Comparison of ENCODE assay signal across 29 cellular contexts in the genomic region with DNA sequence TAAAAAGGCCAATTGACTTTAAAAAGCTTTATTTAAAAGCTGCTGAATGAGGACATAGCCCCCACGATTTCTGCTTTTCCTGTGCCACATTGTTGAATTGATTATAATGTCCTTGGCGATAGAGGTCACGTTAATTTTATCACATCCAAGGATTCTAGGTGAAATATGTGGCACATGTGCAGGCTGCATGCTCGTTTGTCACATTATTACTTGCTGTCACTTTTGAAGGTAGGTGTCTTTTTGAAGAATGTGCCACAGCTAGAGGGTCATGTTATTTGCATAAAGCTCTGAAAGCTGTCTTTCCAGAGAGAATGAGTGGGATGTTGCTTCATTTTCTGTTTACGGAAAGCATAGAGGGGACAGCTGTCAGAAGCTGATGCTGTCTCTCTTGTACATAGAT.
"Had no signal": no experiment of that assay in that cellular context is flagged by ENCODE, and none has a peak within 500 bp of the region (broad histone marks: within the 10 kb centered on the region; RNA-seq: fewer than 3 reads in every experiment).

No MANE protein-coding gene starts in this region.

- H3K27me3 Mint-ChIP-seq: naive B cell; stimulated activated naive B cell treated with anti-CD40 and anti-IgM and Interleukin-4, amounts not matched to agents 10 μg/mL and 1 μg/mL and 100 μg/mL, for 72 hours; stimulated activated naive CD8-positive, alpha-beta T cell treated with anti-CD3 and anti-CD28 coated beads, Interleukin-15, Interleukin-2, amounts not matched to agents 100 ng/mL and 50 ng/mL, for 24 hours had no signal

- H3K4me3 ChIP-seq: left lung, lower lobe of right lung, pancreas, prostate gland, right lobe of liver, smooth muscle cell, suprapubic skin, thoracic aorta, tibial artery, upper lobe of right lung had no signal

- H3K27me3 ChIP-seq: left lung, pancreas, right lobe of liver, suprapubic skin, tibial artery, upper lobe of right lung had no signal

- H3K4me1 Mint-ChIP-seq: immature natural killer cell; mesothelial cell of epicardium; naive B cell; natural killer cell; nephron progenitor cell; stimulated activated naive B cell treated with anti-CD40 and anti-IgM and Interleukin-4, amounts not matched to agents 10 μg/mL and 1 μg/mL and 100 μg/mL, for 72 hours had no signal

- DNase-seq: hypothalamus; immature natural killer cell; kidney; left colon; left lung; lower lobe of right lung; mammary epithelial cell; mesendoderm; naive B cell; natural killer cell; nephron progenitor cell; nucleus accumbens; pancreas; posterior cingulate gyrus; right lobe of liver; stimulated activated CD4-positive, alpha-beta T cell treated with anti-CD3 and anti-CD28 coated beads, Interleukin-12 subunit alpha, Interleukin-12 subunit beta, amount 100 ng/mL, for 4 hours; stimulated activated CD4-positive, alpha-beta T cell treated with anti-CD3 and anti-CD28 coated beads, Interleukin-15, amount 100 ng/mL, for 24 hours; stimulated activated CD4-positive, alpha-beta T cell treated with anti-CD3 and anti-CD28 coated beads, Interleukin-2, amount 100 ng/mL, for 24 hours; stimulated activated CD4-positive, alpha-beta T cell treated with anti-CD3 and anti-CD28 coated beads, Interleukin-4, amount 100 ng/mL, for 1 hour; stimulated activated naive B cell treated with anti-CD40 and anti-IgM and Interleukin-4, amounts not matched to agents 10 μg/mL and 1 μg/mL and 100 μg/mL, for 72 hours; tibial artery; trophoblast cell; upper lobe of right lung had no signal

- H3K9me3 Mint-ChIP-seq: nephron progenitor cell had no signal

- H3K36me3 ChIP-seq: left lung, lower lobe of right lung, pancreas, prostate gland, right lobe of liver, suprapubic skin, thoracic aorta, tibial artery, upper lobe of right lung had no signal

- ATAC-seq: left colon; left lung; lower lobe of right lung; natural killer cell; pancreas; right lobe of liver; stimulated activated naive B cell treated with anti-CD40 and anti-IgM and Interleukin-4, amounts not matched to agents 10 μg/mL and 1 μg/mL and 100 μg/mL, for 72 hours; upper lobe of right lung had no signal

- H3K4me3 Mint-ChIP-seq: immature natural killer cell; mesothelial cell of epicardium; naive B cell; natural killer cell; nephron progenitor cell; stimulated activated naive B cell treated with anti-CD40 and anti-IgM and Interleukin-4, amounts not matched to agents 10 μg/mL and 1 μg/mL and 100 μg/mL, for 72 hours; stimulated activated naive CD8-positive, alpha-beta T cell treated with anti-CD3 and anti-CD28 coated beads, Interleukin-15, Interleukin-2, amounts not matched to agents 100 ng/mL and 50 ng/mL, for 24 hours had no signal

- H3K36me3 Mint-ChIP-seq: mesothelial cell of epicardium; naive B cell; stimulated activated naive B cell treated with anti-CD40 and anti-IgM and Interleukin-4, amounts not matched to agents 10 μg/mL and 1 μg/mL and 100 μg/mL, for 72 hours had no signal

- H3K27ac Mint-ChIP-seq: immature natural killer cell; mesothelial cell of epicardium; naive B cell; natural killer cell; nephron progenitor cell; stimulated activated naive B cell treated with anti-CD40 and anti-IgM and Interleukin-4, amounts not matched to agents 10 μg/mL and 1 μg/mL and 100 μg/mL, for 72 hours; stimulated activated naive CD8-positive, alpha-beta T cell treated with anti-CD3 and anti-CD28 coated beads, Interleukin-15, Interleukin-2, amounts not matched to agents 100 ng/mL and 50 ng/mL, for 24 hours had no signal
